Comparison of ENCODE assay signal across 9 cellular contexts in genomic region chr13:41652735-41653361, GRCh38.
DNase-seq lines count a peak whose midpoint lies in the region; ATAC-seq, FAIRE-seq and TF ChIP-seq lines count a peak whose summit lies in the region.
"Had no signal": no experiment of that assay in that cellular context is flagged by ENCODE, and none has a peak within 500 bp of the region (broad histone marks: within the 10 kb centered on the region; RNA-seq: fewer than 3 reads in every experiment).

No MANE protein-coding gene starts in this region.

- ATAC-seq in HepG2 (no peak), upper lobe of left lung (ENCODE audit: low FRiP score in 2 of 2) (peak in 1 of 2 donors; percentile 69), HG02970 (IDR thresholded peaks at IDR 0.05; ENCODE audit: low FRiP score, unreplicated experiment) (no peak)
- ATAC-seq in stimulated activated naive B cell treated with anti-CD40 and anti-IgM and Interleukin-4, amounts not matched to agents 10 μg/mL and 1 μg/mL and 100 μg/mL, for 72 hours (replicated peaks), result no peak

- peak; percentile 31; the same call in 1 of the 3 replicates for TF ChIP-seq CTCF in GM12872 (IDR thresholded peaks at IDR 0.05; ENCODE audit: insufficient read depth, low read depth, low read length)
- TF ChIP-seq CTCF in OCI-LY7 (conservative IDR thresholded peaks at IDR 0.05; ENCODE audit: low read length), result peak; percentile 98
- TF ChIP-seq CTCF in HepG2 (CRISPR knock-in tag; IDR thresholded peaks at IDR 0.05), result peak; percentile 69
- peak; percentile 30 to 76 (median 66) for TF ChIP-seq CTCF in upper lobe of left lung (IDR thresholded peaks at IDR 0.05)

- DNase-seq in AML-193 (lab: John Stamatoyannopoulos, UW) (peak; percentile 61 to 75), OCI-LY7 (ENCODE audit: low spot score) (peak; percentile 79), caudate nucleus (lab: John Stamatoyannopoulos, UW) (peak in 7 of 61 donors; percentile 7 to 34 (median 14)), HepG2 (ENCODE audit: low spot score) (peak; percentile 62), upper lobe of left lung (no peak)
- no peak for DNase-seq in stimulated activated naive B cell treated with anti-CD40 and anti-IgM and Interleukin-4, amounts not matched to agents 10 μg/mL and 1 μg/mL and 100 μg/mL, for 72 hours

- H4K20me1 ChIP-seq in OCI-LY7 (ENCODE audit: insufficient read depth, low read length) (no peaks in the 10 kb centered on the region), HepG2 (ENCODE audit: insufficient read depth, low read length) (no peaks in the 10 kb centered on the region)

- TF ChIP-seq POLR2A in HepG2 (IDR thresholded peaks at IDR 0.05; ENCODE audit: insufficient read depth in 1 of 2, low read depth in 2 of 2, low read length in 2 of 2) (no peak), upper lobe of left lung (IDR thresholded peaks at IDR 0.05) (no peak)

- peaks cover 22 to 30% of the 10 kb centered on the region in 2 donors for H3K36me3 Mint-ChIP-seq in stimulated activated naive B cell treated with anti-CD40 and anti-IgM and Interleukin-4, amounts not matched to agents 10 μg/mL and 1 μg/mL and 100 μg/mL, for 72 hours
- H3K36me3 Mint-ChIP-seq: IgD-negative memory B cell had no signal

- H3K4me1 ChIP-seq in OCI-LY7 (ENCODE audit: insufficient read depth, low read length, poor library complexity, severe bottlenecking) (peaks cover 54% of the 10 kb centered on the region), HepG2 (ENCODE audit: insufficient read depth, low read length) (peaks cover 46% of the 10 kb centered on the region), upper lobe of left lung (peaks cover 14 to 39% (median 18%) of the 10 kb centered on the region in 4 donors)

- H2AFZ ChIP-seq in OCI-LY7 (ENCODE audit: low read length) (peak overlapping the region; percentile 81), HepG2 (ENCODE audit: low read length) (no peak overlapping the region)

- POLR2A ChIA-PET in OCI-LY7 (lab: Charles Lee) (interaction anchor here (0.5 to 2.4 kb wide), 20 partner anchors 9 to 598 kb away, joined by 3 to 15 read pairs (median 4); no protein-coding TSS in a partner anchor), HepG2 (lab: Yijun Ruan, JAX) (interaction anchor here (0.9 to 1.1 kb wide), 2 partner anchors 46 to 593 kb away, joined by 3 read pairs; no protein-coding TSS in a partner anchor)

- no peaks in the 10 kb centered on the region for H3K9me2 ChIP-seq in OCI-LY7 (ENCODE audit: insufficient read depth, low read length)

- peak; percentile 73 for TF ChIP-seq RAD21 in HepG2 (CRISPR knock-in tag; IDR thresholded peaks at IDR 0.05)

- no peak overlapping the region for H3K9ac ChIP-seq in HepG2 (ENCODE audit: insufficient read depth, low read depth, low read length)

- H3K27me3 ChIP-seq in HepG2 (ENCODE audit: control insufficient read depth in 1 of 2, insufficient read depth in 2 of 2, low read length in 2 of 2), result no peaks in the 10 kb centered on the region
- H3K27me3 ChIP-seq in upper lobe of left lung, result no peaks in the 10 kb centered on the region

- no peaks in the 10 kb centered on the region for H3K9me3 Mint-ChIP-seq in stimulated activated naive B cell treated with anti-CD40 and anti-IgM and Interleukin-4, amounts not matched to agents 10 μg/mL and 1 μg/mL and 100 μg/mL, for 72 hours
- H3K9me3 Mint-ChIP-seq: IgD-negative memory B cell had no signal

- H3K4me2 ChIP-seq in OCI-LY7 (ENCODE audit: low read length), result peak overlapping the region; percentile 31
- H3K4me2 ChIP-seq in HepG2 (ENCODE audit: low read depth, low read length), result no peak overlapping the region

- CTCF ChIA-PET in OCI-LY7 (lab: Charles Lee; ENCODE audit: unreplicated experiment) (interaction anchor here (0.6 to 1.8 kb wide), 5 partner anchors 75 to 242 kb away, joined by 3 to 13 read pairs (median 3); no protein-coding TSS in a partner anchor), HepG2 (lab: Yijun Ruan, JAX; ENCODE audit: low intra/inter-chr PET ratio, low total read pairs) (interaction anchor here (1.1 to 2.2 kb wide), 4 partner anchors 194 to 300 kb away, joined by 3 to 10 read pairs (median 6); no protein-coding TSS in a partner anchor)

- no peaks in the 10 kb centered on the region for H3K79me2 ChIP-seq in OCI-LY7 (ENCODE audit: insufficient read depth, low read depth, low read length)
- no peaks in the 10 kb centered on the region for H3K79me2 ChIP-seq in HepG2 (ENCODE audit: insufficient read depth, low read length)

- in situ Hi-C loops in HepG2 (cut with HindIII; ENCODE audit: extremely low pct_ligation_motif_present, low pct_unique_long_range_greater_than_20kb), result loop anchor here (5.0 kb wide), 1 partner anchor 241 kb away; no protein-coding TSS in a partner anchor

- no peak overlapping the region for H3K27ac Mint-ChIP-seq in stimulated activated naive B cell treated with anti-CD40 and anti-IgM and Interleukin-4, amounts not matched to agents 10 μg/mL and 1 μg/mL and 100 μg/mL, for 72 hours
- H3K27ac Mint-ChIP-seq: IgD-negative memory B cell had no signal

- BruUV-seq in OCI-LY7 (replicated peaks; lab: Mats Ljungman, UMichigan) (no TSS peak), HepG2 (replicated peaks; lab: Mats Ljungman, UMichigan) (no TSS peak)

- peaks cover 7 to 9% of the 10 kb centered on the region in 2 donors for H3K4me1 Mint-ChIP-seq in stimulated activated naive B cell treated with anti-CD40 and anti-IgM and Interleukin-4, amounts not matched to agents 10 μg/mL and 1 μg/mL and 100 μg/mL, for 72 hours

- intact Hi-C loops in OCI-LY7 (cut with micrococcal nuclease; ENCODE audit: unreplicated experiment) (loop anchor here (1.0 to 10.0 kb wide), 6 partner anchors 150 to 578 kb away; no protein-coding TSS in a partner anchor), HepG2 (cut with micrococcal nuclease; ENCODE audit: unreplicated experiment) (loop anchor here (1.0 to 5.0 kb wide), 6 partner anchors 56 to 578 kb away; partner anchors contain the start of gene RGCC)

- H3K9me3 ChIP-seq in OCI-LY7 (ENCODE audit: low read length), result no peaks in the 10 kb centered on the region; the same call in 1 of the 2 replicates
- no peaks in the 10 kb centered on the region for H3K9me3 ChIP-seq in HepG2 (ENCODE audit: low read length)
- H3K9me3 ChIP-seq in upper lobe of left lung, result no peaks in the 10 kb centered on the region

- no peak for TF ChIP-seq EP300 in HepG2 (IDR thresholded peaks at IDR 0.05; ENCODE audit: low read depth in 2 of 2, low read length in 2 of 2)
- no peak for TF ChIP-seq EP300 in HepG2 (CRISPR knock-in tag; IDR thresholded peaks at IDR 0.05; ENCODE audit: borderline replicate concordance)
- TF ChIP-seq EP300 in upper lobe of left lung (IDR thresholded peaks at IDR 0.05), result no peak

- peak; percentile 23 for FAIRE-seq in HepG2 (lab: Jason Lieb, UNC)

- peaks cover 17 to 24% of the 10 kb centered on the region in 2 donors for H3K27me3 Mint-ChIP-seq in stimulated activated naive B cell treated with anti-CD40 and anti-IgM and Interleukin-4, amounts not matched to agents 10 μg/mL and 1 μg/mL and 100 μg/mL, for 72 hours

- no peaks in the 10 kb centered on the region for H3K36me3 ChIP-seq in OCI-LY7 (ENCODE audit: insufficient read depth, low read length)
- H3K36me3 ChIP-seq in HepG2 (replicated peaks in 1 of 2; ENCODE audit: control insufficient read depth in 1 of 2, insufficient read depth in 2 of 2, low read length in 2 of 2), result no peaks in the 10 kb centered on the region
- H3K36me3 ChIP-seq in upper lobe of left lung, result no peaks in the 10 kb centered on the region

- H3K27ac ChIP-seq in OCI-LY7 (ENCODE audit: low read depth, low read length, poor library complexity, severe bottlenecking) (peak overlapping the region; percentile 62), caudate nucleus (ENCODE audit: low read depth, low read length) (peak overlapping the region; percentile 28), HepG2 (ENCODE audit: extremely low read length, insufficient read depth, low read length) (no peak overlapping the region), upper lobe of left lung (peak overlapping the region in 3 of 4 donors; percentile 61 to 90 (median 77))

- H3K4me3 ChIP-seq in OCI-LY7 (ENCODE audit: low read depth, low read length, poor library complexity, severe bottlenecking) (no peak overlapping the region), HepG2 (replicated peaks in 1 of 3; ENCODE audit: insufficient read depth in 1 of 3, low read depth in 2 of 3, low read length in 3 of 3) (no peak overlapping the region), upper lobe of left lung (no peak overlapping the region)

- WGBS in HepG2 (ENCODE audit: low lambda C conversion rate), result 41% methylated on average over 4 of the region's 4 CpGs
- 35 to 41% methylated on average over 4 of the region's 4 CpGs for WGBS in upper lobe of left lung, 2 donors

- H3K4me3 Mint-ChIP-seq in stimulated activated naive B cell treated with anti-CD40 and anti-IgM and Interleukin-4, amounts not matched to agents 10 μg/mL and 1 μg/mL and 100 μg/mL, for 72 hours, result no peak overlapping the region
- H3K4me3 Mint-ChIP-seq: IgD-negative memory B cell had no signal

TF ChIP-seq in HepG2, 621 proteins besides CTCF, POLR2A, EP300 and RAD21 (continues in another document):
- TF ChIP-seq BHLHE40 (IDR thresholded peaks at IDR 0.05; ENCODE audit: low read length), result no peak
- no peak for TF ChIP-seq ZNF678 (CRISPR knock-in tag; IDR thresholded peaks at IDR 0.05)
- TF ChIP-seq FOXA3 (CRISPR knock-in tag; IDR thresholded peaks at IDR 0.05), result 0 out of 2 replicates have a peak, but pooled peaks have one; percentile 17
- TF ChIP-seq STAG1 (CRISPR knock-in tag; IDR thresholded peaks at IDR 0.05), result peak; percentile 91
- no peak for TF ChIP-seq SP1 (IDR thresholded peaks at IDR 0.05)
- no peak for TF ChIP-seq SP1 (CRISPR knock-in tag; IDR thresholded peaks at IDR 0.05)
- TF ChIP-seq ZNF12 (CRISPR knock-in tag; IDR thresholded peaks at IDR 0.05), result no peak
- TF ChIP-seq ZKSCAN1 (IDR thresholded peaks at IDR 0.05; ENCODE audit: low read length), result no peak
- no peak for TF ChIP-seq CSRNP1 (CRISPR knock-in tag; IDR thresholded peaks at IDR 0.05)

Comparison
In these comparisons a context has a peak if more than half of its experiments do, and no peak if none do; other contexts are left out.
1. DNase-seq: peak in AML-193 (2 of 2), OCI-LY7 (single experiment) and HepG2 (single experiment); none in upper lobe of left lung (0 of 2) and stimulated activated naive B cell treated with anti-CD40 and anti-IgM and Interleukin-4, amounts not matched to agents 10 μg/mL and 1 μg/mL and 100 μg/mL, for 72 hours (single experiment).
2. CTCF ChIP-seq: peak in every context shown above with its lines; median percentile 98 in OCI-LY7; 69 in HepG2; 66 in upper lobe of left lung; 31 in GM12872.